ENCODE assay signal across 16 cellular contexts in the genomic region with DNA sequence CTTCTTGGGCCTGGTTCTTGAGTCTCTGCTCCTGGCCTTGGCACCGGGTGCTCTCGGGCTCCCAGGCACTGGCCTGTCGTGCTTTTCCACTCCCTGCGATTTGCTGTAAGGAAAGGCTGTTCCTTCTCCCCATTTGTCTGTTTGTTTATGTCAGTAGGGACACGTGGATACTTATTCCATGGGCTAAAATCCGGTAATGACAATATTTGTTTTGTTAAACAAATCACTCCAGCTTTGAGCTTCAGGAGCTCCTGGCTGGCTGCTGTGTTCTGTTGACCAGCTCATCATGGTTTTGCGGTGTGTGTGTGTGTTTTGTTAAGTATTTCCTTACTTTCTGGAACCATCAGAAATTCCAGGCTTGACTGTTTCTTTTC. TPM values are rescaled to one million over a fixed set of nuclear protein-coding genes. Genes with fewer than 3 reads are reported as not detected.
DNase-seq lines count a peak whose midpoint lies in the region; ATAC-seq and TF ChIP-seq lines count a peak whose summit lies in the region.
"Had no signal": no experiment of that assay in that cellular context is flagged by ENCODE, and none has a peak within 500 bp of the region (broad histone marks: within the 10 kb centered on the region; RNA-seq: fewer than 3 reads in every experiment).

No MANE protein-coding gene starts in this region.

- ATAC-seq in body of pancreas = peak; percentile 18
- ATAC-seq in GM18517 (IDR thresholded peaks at IDR 0.05; ENCODE audit: unreplicated experiment) = no peak
- no peak for ATAC-seq in SK-N-SH treated with all-trans-retinoic acid at 6 μM for 48 hours

- H3K27ac ChIP-seq in body of pancreas (no peak overlapping the region), thyroid gland (no peak overlapping the region)
- H3K27ac ChIP-seq: SJSA1 had no signal

- H3K9me3 ChIP-seq in body of pancreas (peaks cover 0 to 20% (median 0%) of the 10 kb centered on the region in 3 donors), thyroid gland (no peaks in the 10 kb centered on the region)
- H3K9me3 ChIP-seq: BE2C had no signal

- H3K4me1 ChIP-seq in body of pancreas (no peaks in the 10 kb centered on the region), thyroid gland (no peaks in the 10 kb centered on the region)
- H3K4me1 ChIP-seq: BE2C, SJSA1 had no signal

- TF ChIP-seq CTCF in body of pancreas (IDR thresholded peaks at IDR 0.05) (no peak), thyroid gland (IDR thresholded peaks at IDR 0.05) (no peak)

- TF ChIP-seq POLR2A in body of pancreas (IDR thresholded peaks at IDR 0.05) (no peak), thyroid gland (IDR thresholded peaks at IDR 0.05) (no peak)

- DNase-seq in DMS53 treated with DMSO at 0.1 percent for 48 hours (lab: John Stamatoyannopoulos, UW; ENCODE audit: unreplicated experiment) (peak; percentile 85), NCI-H2029 treated with DMSO at 0.1 percent for 48 hours (lab: John Stamatoyannopoulos, UW) (peak; percentile 19), body of pancreas (peak in 1 of 4 donors; percentile 23), thyroid gland (peak; percentile 20 to 27), RKO (ENCODE audit: low spot score) (no peak)
- DNase-seq: BE2C; CD4-positive, alpha-beta memory T cell; H9; MG63; NCI-H1092; NCI-H1694; NCI-H446 had no signal

- 14 to 32% methylated on average over 7 of the region's 7 CpGs for WGBS in body of pancreas, 2 donors
- 32 to 35% methylated on average over 7 of the region's 7 CpGs for WGBS in thyroid gland, 2 donors

- H3K27me3 ChIP-seq in body of pancreas (no peaks in the 10 kb centered on the region), thyroid gland (no peaks in the 10 kb centered on the region)

- H3K36me3 ChIP-seq in body of pancreas (replicated peaks in 1 of 2; ENCODE audit: insufficient read depth in 1 of 2, low read depth in 2 of 2) (no peaks in the 10 kb centered on the region), thyroid gland (no peaks in the 10 kb centered on the region)
- H3K36me3 ChIP-seq: BE2C, MG63, SJSA1 had no signal

- H3K4me3 ChIP-seq in body of pancreas (no peak overlapping the region), thyroid gland (replicated peaks in 1 of 3) (no peak overlapping the region)
- H3K4me3 ChIP-seq: MG63, SJSA1 had no signal

- intact Hi-C loops in body of pancreas (cut with DNase I) = no loop called here
- intact Hi-C loops in thyroid gland (cut with DNase I) = no loop called here

TF ChIP-seq in SK-N-SH treated with all-trans-retinoic acid at 6 μM for 48 hours, 23 proteins besides CTCF, POLR2A, EP300 and RAD21:
- TF ChIP-seq, protein P1, sequence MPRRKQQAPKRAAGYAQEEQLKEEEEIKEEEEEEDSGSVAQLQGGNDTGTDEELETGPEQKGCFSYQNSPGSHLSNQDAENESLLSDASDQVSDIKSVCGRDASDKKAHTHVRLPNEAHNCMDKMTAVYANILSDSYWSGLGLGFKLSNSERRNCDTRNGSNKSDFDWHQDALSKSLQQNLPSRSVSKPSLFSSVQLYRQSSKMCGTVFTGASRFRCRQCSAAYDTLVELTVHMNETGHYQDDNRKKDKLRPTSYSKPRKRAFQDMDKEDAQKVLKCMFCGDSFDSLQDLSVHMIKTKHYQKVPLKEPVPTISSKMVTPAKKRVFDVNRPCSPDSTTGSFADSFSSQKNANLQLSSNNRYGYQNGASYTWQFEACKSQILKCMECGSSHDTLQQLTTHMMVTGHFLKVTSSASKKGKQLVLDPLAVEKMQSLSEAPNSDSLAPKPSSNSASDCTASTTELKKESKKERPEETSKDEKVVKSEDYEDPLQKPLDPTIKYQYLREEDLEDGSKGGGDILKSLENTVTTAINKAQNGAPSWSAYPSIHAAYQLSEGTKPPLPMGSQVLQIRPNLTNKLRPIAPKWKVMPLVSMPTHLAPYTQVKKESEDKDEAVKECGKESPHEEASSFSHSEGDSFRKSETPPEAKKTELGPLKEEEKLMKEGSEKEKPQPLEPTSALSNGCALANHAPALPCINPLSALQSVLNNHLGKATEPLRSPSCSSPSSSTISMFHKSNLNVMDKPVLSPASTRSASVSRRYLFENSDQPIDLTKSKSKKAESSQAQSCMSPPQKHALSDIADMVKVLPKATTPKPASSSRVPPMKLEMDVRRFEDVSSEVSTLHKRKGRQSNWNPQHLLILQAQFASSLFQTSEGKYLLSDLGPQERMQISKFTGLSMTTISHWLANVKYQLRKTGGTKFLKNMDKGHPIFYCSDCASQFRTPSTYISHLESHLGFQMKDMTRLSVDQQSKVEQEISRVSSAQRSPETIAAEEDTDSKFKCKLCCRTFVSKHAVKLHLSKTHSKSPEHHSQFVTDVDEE (CRISPR knock-in tag; IDR thresholded peaks at IDR 0.05) = no peak
- no peak for TF ChIP-seq ZC3H10 (CRISPR knock-in tag; IDR thresholded peaks at IDR 0.05)

RNA-seq across cellular contexts. Expression of a gene that starts 17.5 kb away (rescaled TPM):
- total RNA-seq in body of pancreas (under 1 TPM; 0.26 to 0.33 TPM), thyroid gland (1 to 10 TPM; 1.1 to 3.0 (median 1.6) TPM)
- total RNA-seq: RPMI7951 had no signal
